21 cellular contexts compared by ENCODE assay signal in genomic region chr19:6219147-6219525, GRCh38.
DNase-seq lines count a peak whose midpoint lies in the region; ATAC-seq and TF ChIP-seq lines count a peak whose summit lies in the region.
"Had no signal": no experiment of that assay in that cellular context is flagged by ENCODE, and none has a peak within 500 bp of the region (broad histone marks: within the 10 kb centered on the region; RNA-seq: fewer than 3 reads in every experiment).

No MANE protein-coding gene starts in this region.

- peaks cover 88% of the 10 kb centered on the region for H3K36me3 Mint-ChIP-seq in dendritic cell treated with granulocyte-macrophage colony-stimulating factor and Interleukin-4, amounts not matched to agents 40 ng/mL and 50 ng/mL, for 4 days (ENCODE audit: low read depth)
- H3K36me3 Mint-ChIP-seq in mesothelial cell of epicardium, result no peaks in the 10 kb centered on the region

- H3K27ac ChIP-seq in HUES64 (ENCODE audit: low read depth, low read length), result peak overlapping the region; percentile 30; the same call in 1 of the 2 replicates
- H3K27ac ChIP-seq in upper lobe of left lung, result peak overlapping the region; percentile 13 to 75 (median 66)
- H3K27ac ChIP-seq in spleen, result peak overlapping the region in 3 of 8 donors; percentile 49 to 57 (median 55)
- H3K27ac ChIP-seq: PC-9, prostate gland had no signal

- H3K4me3 ChIP-seq in HUES64 (ENCODE audit: low read length) (no peak overlapping the region), upper lobe of left lung (no peak overlapping the region), spleen (no peak overlapping the region)
- H3K4me3 ChIP-seq: GM23248, heart right ventricle, PC-9, prostate gland, transverse colon had no signal

- no peak for TF ChIP-seq CTCF in mesothelial cell of epicardium (IDR thresholded peaks at IDR 0.05; ENCODE audit: unreplicated experiment)
- no peak for TF ChIP-seq CTCF in upper lobe of left lung (IDR thresholded peaks at IDR 0.05)
- no peak for TF ChIP-seq CTCF in spleen (IDR thresholded peaks at IDR 0.05 in 8 of 11, conservative IDR thresholded peaks at IDR 0.05 in 3 of 11)

- TF ChIP-seq EP300 in upper lobe of left lung (IDR thresholded peaks at IDR 0.05), result no peak

- H3K9me3 Mint-ChIP-seq in dendritic cell treated with granulocyte-macrophage colony-stimulating factor and Interleukin-4, amounts not matched to agents 40 ng/mL and 50 ng/mL, for 4 days, result no peaks in the 10 kb centered on the region
- no peaks in the 10 kb centered on the region for H3K9me3 Mint-ChIP-seq in mesothelial cell of epicardium
- H3K9me3 Mint-ChIP-seq: activated CD4-positive, alpha-beta T cell treated with anti-CD3 and anti-CD28 coated beads, Interleukin-2, amount 10 ng/mL, durations not matched to agents 7 days and 5 days; activated naive CD8-positive, alpha-beta T cell treated with anti-CD3 and anti-CD28 coated beads, Interleukin-2, amount 10 ng/mL, durations not matched to agents 7 days and 5 days; activated T-cell treated with anti-CD3 and anti-CD28 coated beads, Interleukin-2, amount 50 U/mL, for 24 hours; CD4-positive, CD25-positive, alpha-beta regulatory T cell; HFFc6; stimulated activated naive CD8-positive, alpha-beta T cell treated with anti-CD3 and anti-CD28 coated beads, Interleukin-15, Interleukin-2, amounts not matched to agents 100 ng/mL and 50 ng/mL, for 24 hours had no signal

- no peak for DNase-seq in mesothelial cell of epicardium (ENCODE audit: low spot score in 2 of 2, unreplicated experiment in 2 of 2)
- no peak for DNase-seq in upper lobe of left lung
- no peak for DNase-seq in NCI-H1436 (lab: John Stamatoyannopoulos, UW)
- DNase-seq in H4 (ENCODE audit: low spot score), result no peak
- no peak for DNase-seq in spleen
- DNase-seq: activated gamma-delta T cell, NCI-H524 treated with DMSO at 0.1 percent for 48 hours, SIG-M5 had no signal

- no peak for ATAC-seq in upper lobe of left lung (ENCODE audit: low FRiP score in 2 of 2)

- peaks cover 10% of the 10 kb centered on the region for H3K4me1 Mint-ChIP-seq in dendritic cell treated with granulocyte-macrophage colony-stimulating factor and Interleukin-4, amounts not matched to agents 40 ng/mL and 50 ng/mL, for 4 days (ENCODE audit: low read depth)
- H3K4me1 Mint-ChIP-seq in mesothelial cell of epicardium, result peaks cover 24% of the 10 kb centered on the region
- H3K4me1 Mint-ChIP-seq: activated naive CD8-positive, alpha-beta T cell treated with anti-CD3 and anti-CD28 coated beads, Interleukin-2, amount 10 ng/mL, durations not matched to agents 7 days and 5 days had no signal

- no peak overlapping the region for H3K9ac ChIP-seq in HUES64 (ENCODE audit: low read depth, low read length)

- no peak overlapping the region for H3K4me3 Mint-ChIP-seq in dendritic cell treated with granulocyte-macrophage colony-stimulating factor and Interleukin-4, amounts not matched to agents 40 ng/mL and 50 ng/mL, for 4 days
- no peak overlapping the region for H3K4me3 Mint-ChIP-seq in mesothelial cell of epicardium
- H3K4me3 Mint-ChIP-seq: activated CD4-positive, alpha-beta T cell treated with anti-CD3 and anti-CD28 coated beads, Interleukin-2, amount 10 ng/mL, durations not matched to agents 7 days and 5 days; activated naive CD8-positive, alpha-beta T cell treated with anti-CD3 and anti-CD28 coated beads, Interleukin-2, amount 10 ng/mL, durations not matched to agents 7 days and 5 days; activated T-cell treated with anti-CD3 and anti-CD28 coated beads, Interleukin-2, amount 50 U/mL, for 24 hours; CD4-positive, CD25-positive, alpha-beta regulatory T cell; HFFc6; stimulated activated naive CD8-positive, alpha-beta T cell treated with anti-CD3 and anti-CD28 coated beads, Interleukin-15, Interleukin-2, amounts not matched to agents 100 ng/mL and 50 ng/mL, for 24 hours had no signal

- WGBS in HUES64, result 81% methylated on average over 8 of the region's 8 CpGs
- 70% methylated on average over 2 of the region's 8 CpGs; no CpG with 5 or more reads in 1 of the 2 donors for WGBS in upper lobe of left lung, 2 donors
- 57 to 79% (median 63%) methylated on average over 7 to 8 of the region's 8 CpGs for WGBS in spleen, 5 donors

- H3K36me3 ChIP-seq in HUES64 (ENCODE audit: insufficient read depth, low read length) (peaks cover 20% of the 10 kb centered on the region), upper lobe of left lung (peaks cover 0 to 64% (median 48%) of the 10 kb centered on the region in 4 donors), spleen (peaks cover 0 to 90% (median 30%) of the 10 kb centered on the region in 6 donors)

- no peaks in the 10 kb centered on the region for H3K27me3 Mint-ChIP-seq in dendritic cell treated with granulocyte-macrophage colony-stimulating factor and Interleukin-4, amounts not matched to agents 40 ng/mL and 50 ng/mL, for 4 days
- no peaks in the 10 kb centered on the region for H3K27me3 Mint-ChIP-seq in mesothelial cell of epicardium (ENCODE audit: low read depth)
- H3K27me3 Mint-ChIP-seq: activated CD4-positive, alpha-beta T cell treated with anti-CD3 and anti-CD28 coated beads, Interleukin-2, amount 10 ng/mL, durations not matched to agents 7 days and 5 days; activated naive CD8-positive, alpha-beta T cell treated with anti-CD3 and anti-CD28 coated beads, Interleukin-2, amount 10 ng/mL, durations not matched to agents 7 days and 5 days; activated T-cell treated with anti-CD3 and anti-CD28 coated beads, Interleukin-2, amount 50 U/mL, for 24 hours; CD4-positive, CD25-positive, alpha-beta regulatory T cell; stimulated activated naive CD8-positive, alpha-beta T cell treated with anti-CD3 and anti-CD28 coated beads, Interleukin-15, Interleukin-2, amounts not matched to agents 100 ng/mL and 50 ng/mL, for 24 hours had no signal

- intact Hi-C loops in dendritic cell treated with granulocyte-macrophage colony-stimulating factor and Interleukin-4, amounts not matched to agents 40 ng/mL and 50 ng/mL, for 4 days (cut with micrococcal nuclease), result loop anchor here (5.0 kb wide), 1 partner anchor 92 kb away; no protein-coding TSS in a partner anchor
- intact Hi-C loops in spleen (cut with DNase I; ENCODE audit: low total_unique reads), result loop anchor here (5.0 to 10.0 kb wide), 2 partner anchors 63 to 86 kb away; no protein-coding TSS in a partner anchor

- TF ChIP-seq POLR2A in upper lobe of left lung (IDR thresholded peaks at IDR 0.05) (no peak), spleen (IDR thresholded peaks at IDR 0.05) (no peak)

- no peaks in the 10 kb centered on the region for H3K9me3 ChIP-seq in HUES64 (ENCODE audit: insufficient read depth, low read depth, low read length)
- H3K9me3 ChIP-seq in upper lobe of left lung, result no peaks in the 10 kb centered on the region
- H3K9me3 ChIP-seq in spleen, result no peaks in the 10 kb centered on the region
- H3K9me3 ChIP-seq: heart right ventricle, prostate gland, transverse colon had no signal

- H3K4me1 ChIP-seq in HUES64 (ENCODE audit: insufficient read depth, low read length) (peaks cover 18% of the 10 kb centered on the region; the same call in 1 of the 2 replicates), upper lobe of left lung (peaks cover 51 to 77% (median 53%) of the 10 kb centered on the region in 4 donors), spleen (peaks cover 3 to 74% (median 45%) of the 10 kb centered on the region in 6 donors)
- H3K4me1 ChIP-seq: prostate gland had no signal

- peak overlapping the region; percentile 37 for H3K27ac Mint-ChIP-seq in dendritic cell treated with granulocyte-macrophage colony-stimulating factor and Interleukin-4, amounts not matched to agents 40 ng/mL and 50 ng/mL, for 4 days
- H3K27ac Mint-ChIP-seq in mesothelial cell of epicardium, result peak overlapping the region; percentile 21
- H3K27ac Mint-ChIP-seq: activated CD4-positive, alpha-beta T cell treated with anti-CD3 and anti-CD28 coated beads, Interleukin-2, amount 10 ng/mL, durations not matched to agents 7 days and 5 days; activated T-cell treated with anti-CD3 and anti-CD28 coated beads, Interleukin-2, amount 50 U/mL, for 24 hours; CD4-positive, CD25-positive, alpha-beta regulatory T cell; stimulated activated naive CD8-positive, alpha-beta T cell treated with anti-CD3 and anti-CD28 coated beads, Interleukin-15, Interleukin-2, amounts not matched to agents 100 ng/mL and 50 ng/mL, for 24 hours had no signal

- H3K27me3 ChIP-seq in HUES64 (ENCODE audit: insufficient read depth, low read length), result no peaks in the 10 kb centered on the region
- H3K27me3 ChIP-seq in upper lobe of left lung, result no peaks in the 10 kb centered on the region
- no peaks in the 10 kb centered on the region for H3K27me3 ChIP-seq in spleen (replicated peaks in 1 of 7)
- H3K27me3 ChIP-seq: heart right ventricle, transverse colon had no signal
